ENCODE assay signal across 9 cellular contexts in the genomic region with DNA sequence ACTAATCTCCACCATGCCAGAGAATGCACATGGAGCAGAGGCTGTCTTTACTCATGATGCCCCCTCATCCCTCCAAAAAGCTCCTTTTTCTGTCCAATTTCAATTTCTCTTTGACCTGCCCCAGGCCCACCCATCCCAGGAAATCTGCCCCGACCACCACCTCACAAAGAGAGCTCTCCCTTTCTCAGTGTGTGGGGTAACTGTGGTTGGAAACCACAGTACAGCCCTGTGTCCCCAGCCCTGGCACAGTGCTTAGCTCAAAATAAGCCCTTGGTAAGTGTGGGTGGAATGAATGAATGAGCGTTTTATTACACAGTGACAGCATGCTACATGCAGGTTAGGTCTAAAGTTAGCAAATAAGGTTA. TPM values are rescaled to one million over a fixed set of nuclear protein-coding genes. Genes with fewer than 3 reads are reported as not detected.
A peak's percentile ranks its signal among the peaks of the same experiment; 100 is the strongest.
DNase-seq lines count a peak whose midpoint lies in the region; ATAC-seq, FAIRE-seq and TF ChIP-seq lines count a peak whose summit lies in the region.
"Had no signal": no experiment of that assay in that cellular context is flagged by ENCODE, and none has a peak within 500 bp of the region (broad histone marks: within the 10 kb centered on the region; RNA-seq: fewer than 3 reads in every experiment).

No MANE protein-coding gene starts in this region.

- no peak for TF ChIP-seq RAD21 in K562 (CRISPR knock-in tag; conservative IDR thresholded peaks at IDR 0.05 in 1 of 2, IDR thresholded peaks at IDR 0.05 in 1 of 2)

- no peaks in the 10 kb centered on the region for H3K36me3 ChIP-seq in K562 (ENCODE audit: control insufficient read depth, insufficient read depth, low read length)

- in situ Hi-C loops in K562 (cut with MboI), result loop anchor here (5.0 kb wide), 1 partner anchor 38 kb away; no protein-coding TSS in a partner anchor

- intact Hi-C loops in K562 (cut with micrococcal nuclease), result no loop called here

- POLR2A ChIA-PET in AG04450 (lab: Yijun Ruan, JAX), result no interaction called here
- POLR2A ChIA-PET in K562 (lab: Yijun Ruan, JAX), result no interaction called here

- H4K20me1 ChIP-seq in K562 (replicated peaks; ENCODE audit: control insufficient read depth, insufficient read depth, low read length), result no peaks in the 10 kb centered on the region

- peaks cover 3% of the 10 kb centered on the region; the same call in 1 of the 2 replicates for H3K9me3 ChIP-seq in AG04450 (ENCODE audit: control insufficient read depth, insufficient read depth, low read length)
- H3K9me3 ChIP-seq in K562 (replicated peaks; ENCODE audit: control insufficient read depth, insufficient read depth, low read depth, low read length), result no peaks in the 10 kb centered on the region

- CTCF ChIA-PET in AG04450 (lab: Charles Lee) (interaction anchor here (0.5 to 1.0 kb wide), 3 partner anchors 10 to 130 kb away, joined by 3 to 4 read pairs (median 4); a partner anchor contains a TSS), K562 (lab: Yijun Ruan, JAX; ENCODE audit: low intra/inter-chr PET ratio) (no interaction called here)

- TF ChIP-seq POLR2A in K562 (conservative IDR thresholded peaks at IDR 0.05), result no peak

- no peak overlapping the region for H3K4me2 ChIP-seq in K562 (ENCODE audit: insufficient read depth, low read length)

- peaks cover 17 to 31% of the 10 kb centered on the region in 2 experiments for H3K4me1 ChIP-seq in K562 (replicated peaks in 1 of 2; ENCODE audit: control insufficient read depth in 2 of 2, insufficient read depth in 2 of 2, low read length in 2 of 2)

- H3K79me2 ChIP-seq in K562 (ENCODE audit: control insufficient read depth, insufficient read depth, low read length), result no peaks in the 10 kb centered on the region

- WGBS in K562 (ENCODE audit: insufficient coverage, low coverage, missing lambda C conversion rate), result 35% methylated on average over 2 of the region's 2 CpGs

- H3K4me3 ChIP-seq in AG04450 (ENCODE audit: low read depth, low read length), result no peak overlapping the region
- H3K4me3 ChIP-seq in K562, result no peak overlapping the region

- BruUV-seq in K562 (replicated peaks; lab: Mats Ljungman, UMichigan), result no TSS peak

- H3K27ac ChIP-seq in AG04450 (ENCODE audit: low read depth, low read length) (peak overlapping the region; percentile 21), K562 (ENCODE audit: extremely low read depth, low read depth, low read length) (no peak overlapping the region)

- peak overlapping the region; percentile 80 for H2AFZ ChIP-seq in K562 (ENCODE audit: low read depth, low read length)

- no peak for TF ChIP-seq EP300 in K562 (IDR thresholded peaks at IDR 0.05; ENCODE audit: low read length)

- TF ChIP-seq CTCF in AG04450 (IDR thresholded peaks at IDR 0.05; ENCODE audit: low read depth, low read length) (no peak), K562 (IDR thresholded peaks at IDR 0.05 in 2 of 3, conservative IDR thresholded peaks at IDR 0.05 in 1 of 3; ENCODE audit: insufficient read depth in 2 of 3, low read depth in 1 of 3, low read length in 3 of 3) (no peak)

- peak; percentile 38 for ATAC-seq in GM19452 (IDR thresholded peaks at IDR 0.05; ENCODE audit: unreplicated experiment)
- peak; percentile 39 for ATAC-seq in HG03280 (IDR thresholded peaks at IDR 0.05; ENCODE audit: unreplicated experiment)
- no peak for ATAC-seq in K562

- no peaks in the 10 kb centered on the region for H3K9me1 ChIP-seq in K562 (ENCODE audit: control insufficient read depth, insufficient read depth, low read length)

- FAIRE-seq in K562 (lab: Jason Lieb, UNC), result no peak
- FAIRE-seq: keratinocyte had no signal

- peaks cover 2% of the 10 kb centered on the region for H3K27me3 ChIP-seq in AG04450 (ENCODE audit: control insufficient read depth, insufficient read depth, low read length)
- no peaks in the 10 kb centered on the region for H3K27me3 ChIP-seq in K562 (ENCODE audit: control insufficient read depth in 2 of 2, insufficient read depth in 2 of 2, low read length in 2 of 2)

- DNase-seq in AG04450 (ENCODE audit: low read depth, low spot score) (no peak), K562 (ENCODE audit: extremely low read depth in 1 of 4, low spot score in 3 of 4) (no peak), NCI-H524 treated with DMSO at 0.1 percent for 48 hours (lab: John Stamatoyannopoulos, UW) (no peak), OCI-M2 (lab: John Stamatoyannopoulos, UW; ENCODE audit: unreplicated experiment) (no peak), NCI-H82 treated with DMSO at 0.1 percent for 48 hours (lab: John Stamatoyannopoulos, UW; ENCODE audit: unreplicated experiment) (no peak), superior temporal gyrus (ENCODE audit: extremely low spot score) (no peak)

- peak overlapping the region in 1 of 2 experiments; percentile 68; a peak in 1 of 4 replicates for H3K9ac ChIP-seq in K562 (ENCODE audit: insufficient read depth in 1 of 2, low read depth in 2 of 2, low read length in 2 of 2)

TF ChIP-seq in K562, 482 proteins besides CTCF, POLR2A, EP300 and RAD21:
- TF ChIP-seq SMARCC2 (IDR thresholded peaks at IDR 0.05; ENCODE audit: low read depth), result no peak
- TF ChIP-seq ZNF79 (CRISPR knock-in tag; IDR thresholded peaks at IDR 0.05; ENCODE audit: low read depth), result no peak
- TF ChIP-seq L3MBTL2 (IDR thresholded peaks at IDR 0.05), result no peak
- TF ChIP-seq ZNF282 (CRISPR knock-in tag; IDR thresholded peaks at IDR 0.05), result no peak
- TF ChIP-seq ZNF764 (CRISPR knock-in tag; IDR thresholded peaks at IDR 0.05; ENCODE audit: low read depth), result no peak
- TF ChIP-seq, protein P1, sequence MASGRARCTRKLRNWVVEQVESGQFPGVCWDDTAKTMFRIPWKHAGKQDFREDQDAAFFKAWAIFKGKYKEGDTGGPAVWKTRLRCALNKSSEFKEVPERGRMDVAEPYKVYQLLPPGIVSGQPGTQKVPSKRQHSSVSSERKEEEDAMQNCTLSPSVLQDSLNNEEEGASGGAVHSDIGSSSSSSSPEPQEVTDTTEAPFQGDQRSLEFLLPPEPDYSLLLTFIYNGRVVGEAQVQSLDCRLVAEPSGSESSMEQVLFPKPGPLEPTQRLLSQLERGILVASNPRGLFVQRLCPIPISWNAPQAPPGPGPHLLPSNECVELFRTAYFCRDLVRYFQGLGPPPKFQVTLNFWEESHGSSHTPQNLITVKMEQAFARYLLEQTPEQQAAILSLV (tag; IDR thresholded peaks at IDR 0.05), result no peak
TF ChIP-seq in K562: peak in this region for 0.

RNA-seq across cellular contexts. Expression of a gene that starts 43.7 kb away (rescaled TPM):
- polyA plus RNA-seq in AG04450 (2011; rRNA removed) (60.1 and 72.7 TPM in 2 replicates), K562 (2011; rRNA removed) (62.8 and 85.9 TPM in 2 replicates), K562 (2014; fragmentation: Illumina TruSeq; extraction: Trizol) (66.0 and 70.1 TPM in 2 replicates), K562 (2014; fragmentation: Nextera tagmentation; extraction: Ambion mirVana) (10 to 100 TPM; 27.2 to 37.4 TPM), K562 (2014; rRNA removed) (51.8 and 52.8 TPM in 2 replicates)
- 61.0 and 84.6 TPM in 2 replicates for polyA minus RNA-seq in AG04450 (2011; rRNA and poly(A)+ RNA removed)
- 40.4 and 84.2 TPM in 2 replicates for total RNA-seq in K562 (2011; cell fraction: chromatin; rRNA removed; ENCODE audit: low replicate concordance)
- total RNA-seq in K562 (2011; cell fraction: nucleolus; rRNA removed), result 26.8 and 29.9 TPM in 2 replicates
- total RNA-seq in K562 (2011; cell fraction: nucleoplasm; rRNA removed), result 50.8 and 86.8 TPM in 2 replicates
- total RNA-seq in K562 (2014; rRNA removed) (48.3 and 52.6 TPM in 2 replicates), K562 (2014; rRNA removed; fragmentation: Illumina TruSeq; extraction: Trizol) (70.6 and 78.4 TPM in 2 replicates), K562 (2015; rRNA removed; fragmentation: Illumina TruSeq; extraction: Trizol) (91.8 and 94.4 TPM in 2 replicates), K562 (2021) (70.4 and 74.7 TPM in 2 replicates)
- polyA plus RNA-seq in K562 (2011; cell fraction: cytosol; rRNA removed), result 21.4 and 31.9 TPM in 2 replicates
- 30.5 and 39.5 TPM in 2 replicates for polyA plus RNA-seq in K562 (2011; cell fraction: nucleus; rRNA removed)
- 51.1 and 51.6 TPM in 2 replicates for polyA plus RNA-seq in K562 (2012)
- polyA minus RNA-seq in K562 (2011; rRNA and poly(A)+ RNA removed), result 113 and 122 TPM in 2 replicates
- 46.9 and 70.5 TPM in 2 replicates for polyA minus RNA-seq in K562 (2011; cell fraction: cytosol; rRNA and poly(A)+ RNA removed)
- polyA minus RNA-seq in K562 (2011; cell fraction: nucleus; rRNA and poly(A)+ RNA removed), result 28.0 and 46.1 TPM in 2 replicates
